Comparison of ENCODE assay signal across 8 cellular contexts in genomic region chr4:85825937-85826678, GRCh38.
DNase-seq lines count a peak whose midpoint lies in the region; ATAC-seq and TF ChIP-seq lines count a peak whose summit lies in the region.

No MANE protein-coding gene starts in this region.

- no peak overlapping the region for H3K4me3 ChIP-seq in upper lobe of left lung

- no peaks in the 10 kb centered on the region for H3K9me3 ChIP-seq in upper lobe of left lung

- 19 to 23% methylated on average over 7 of the region's 7 CpGs for WGBS in upper lobe of left lung, 2 donors

- peak overlapping the region; percentile 9 to 44 (median 43) for H3K27ac ChIP-seq in upper lobe of left lung

- TF ChIP-seq EP300 in upper lobe of left lung (IDR thresholded peaks at IDR 0.05): no peak

- peak; percentile 74 for ATAC-seq in GM18511 (IDR thresholded peaks at IDR 0.05; ENCODE audit: unreplicated experiment)
- ATAC-seq in HG03558 (IDR thresholded peaks at IDR 0.05; ENCODE audit: extremely low read depth, unreplicated experiment): peak; percentile 29
- peak; percentile 71 to 90 for ATAC-seq in upper lobe of left lung (ENCODE audit: low FRiP score in 2 of 2)
- no peak for ATAC-seq in GM21786 (IDR thresholded peaks at IDR 0.05; ENCODE audit: unreplicated experiment)

- H3K4me1 ChIP-seq in upper lobe of left lung: peaks cover 0 to 24% (median 3%) of the 10 kb centered on the region in 4 donors

- peak in 3 of 6 experiments; percentile 22 to 37 (median 34) for TF ChIP-seq CTCF in upper lobe of left lung (IDR thresholded peaks at IDR 0.05)

- intact Hi-C loops in posterior vena cava (cut with DNase I): no loop called here

- H3K36me3 ChIP-seq in upper lobe of left lung: no peaks in the 10 kb centered on the region

- H3K27me3 ChIP-seq in upper lobe of left lung: no peaks in the 10 kb centered on the region

- DNase-seq in SW480 (ENCODE audit: low spot score): peak; percentile 14
- peak; percentile 49 for DNase-seq in iPS-NIHi11 (ENCODE audit: low spot score)
- peak in 1 of 2 donors; percentile 66 for DNase-seq in upper lobe of left lung
- no peak for DNase-seq in inferior parietal cortex (ENCODE audit: extremely low spot score)
- DNase-seq in posterior vena cava (ENCODE audit: low spot score): no peak

- TF ChIP-seq POLR2A in upper lobe of left lung (IDR thresholded peaks at IDR 0.05): no peak

Comparison
In these comparisons a context has a peak if more than half of its experiments do, and no peak if none do; other contexts are left out.
1. DNase-seq: peak in SW480 (single experiment) and iPS-NIHi11 (single experiment); none in inferior parietal cortex (single experiment) and posterior vena cava (single experiment).